ENCODE assay signal across 1 cellular context in the genomic region with DNA sequence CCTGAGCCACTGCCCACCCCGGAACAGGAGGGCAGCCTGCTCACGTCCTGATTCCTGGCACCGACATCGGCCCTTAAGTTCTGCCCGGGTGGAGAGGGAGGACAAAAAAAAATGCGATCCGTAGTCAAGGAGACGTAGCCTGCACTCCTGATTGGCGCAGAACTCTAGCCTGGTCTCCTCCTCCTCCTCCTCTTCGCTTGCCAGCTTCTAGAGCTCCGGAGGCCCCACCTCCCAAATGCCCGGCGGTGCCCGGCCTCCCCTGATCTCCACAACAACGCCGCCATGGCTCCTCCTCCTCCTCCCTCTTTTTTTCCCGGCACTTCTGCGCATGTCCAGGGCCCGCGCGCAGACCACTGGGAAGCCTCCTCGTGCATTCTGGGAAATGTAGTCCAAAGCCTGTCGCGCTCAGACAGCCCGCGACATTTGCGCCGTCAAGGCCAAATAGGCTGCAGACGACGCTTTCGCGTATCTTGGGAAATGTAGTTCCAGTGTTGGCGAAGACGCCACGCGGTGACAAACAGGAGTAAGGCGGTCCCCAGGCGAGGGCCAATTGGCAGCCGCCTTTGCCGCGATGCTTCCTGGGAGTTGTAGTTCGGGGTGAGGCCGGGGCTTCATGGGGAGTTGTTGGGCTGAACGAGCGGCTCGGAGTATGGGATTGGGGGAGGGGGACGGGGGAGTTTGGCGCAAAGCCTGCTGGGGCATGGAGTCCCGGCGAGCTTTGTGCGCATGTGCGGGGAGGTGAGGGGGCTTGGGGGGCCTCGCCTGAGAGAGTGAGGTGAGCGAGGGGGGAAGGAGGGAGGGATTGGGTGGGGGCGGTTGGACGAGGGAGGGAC.
TF ChIP-seq lines count a peak whose summit lies in the region.

TSS of gene ZNF444 (plus strand) at position 705 of the 833 bp plus-strand sequence. CDS start 5,625 bp downstream, outside the sequence.

TF ChIP-seq in GM23338, 12 proteins besides CTCF, POLR2A, EP300 and RAD21 (continued from another document):
- TF ChIP-seq, protein P1, sequence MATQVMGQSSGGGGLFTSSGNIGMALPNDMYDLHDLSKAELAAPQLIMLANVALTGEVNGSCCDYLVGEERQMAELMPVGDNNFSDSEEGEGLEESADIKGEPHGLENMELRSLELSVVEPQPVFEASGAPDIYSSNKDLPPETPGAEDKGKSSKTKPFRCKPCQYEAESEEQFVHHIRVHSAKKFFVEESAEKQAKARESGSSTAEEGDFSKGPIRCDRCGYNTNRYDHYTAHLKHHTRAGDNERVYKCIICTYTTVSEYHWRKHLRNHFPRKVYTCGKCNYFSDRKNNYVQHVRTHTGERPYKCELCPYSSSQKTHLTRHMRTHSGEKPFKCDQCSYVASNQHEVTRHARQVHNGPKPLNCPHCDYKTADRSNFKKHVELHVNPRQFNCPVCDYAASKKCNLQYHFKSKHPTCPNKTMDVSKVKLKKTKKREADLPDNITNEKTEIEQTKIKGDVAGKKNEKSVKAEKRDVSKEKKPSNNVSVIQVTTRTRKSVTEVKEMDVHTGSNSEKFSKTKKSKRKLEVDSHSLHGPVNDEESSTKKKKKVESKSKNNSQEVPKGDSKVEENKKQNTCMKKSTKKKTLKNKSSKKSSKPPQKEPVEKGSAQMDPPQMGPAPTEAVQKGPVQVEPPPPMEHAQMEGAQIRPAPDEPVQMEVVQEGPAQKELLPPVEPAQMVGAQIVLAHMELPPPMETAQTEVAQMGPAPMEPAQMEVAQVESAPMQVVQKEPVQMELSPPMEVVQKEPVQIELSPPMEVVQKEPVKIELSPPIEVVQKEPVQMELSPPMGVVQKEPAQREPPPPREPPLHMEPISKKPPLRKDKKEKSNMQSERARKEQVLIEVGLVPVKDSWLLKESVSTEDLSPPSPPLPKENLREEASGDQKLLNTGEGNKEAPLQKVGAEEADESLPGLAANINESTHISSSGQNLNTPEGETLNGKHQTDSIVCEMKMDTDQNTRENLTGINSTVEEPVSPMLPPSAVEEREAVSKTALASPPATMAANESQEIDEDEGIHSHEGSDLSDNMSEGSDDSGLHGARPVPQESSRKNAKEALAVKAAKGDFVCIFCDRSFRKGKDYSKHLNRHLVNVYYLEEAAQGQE (IDR thresholded peaks at IDR 0.05; ENCODE audit: unreplicated experiment), result no peak
- peak; percentile 74; the same call in 1 of the 2 replicates for TF ChIP-seq ZNF114 (CRISPR knock-in tag; IDR thresholded peaks at IDR 0.05)
- no peak for TF ChIP-seq JUNB (IDR thresholded peaks at IDR 0.05; ENCODE audit: unreplicated experiment)
